1 cellular context compared by ENCODE assay signal in genomic region chr7:140454657-140455015, GRCh38.
TF ChIP-seq lines count a peak whose summit lies in the region.

No MANE protein-coding gene starts in this region.

TF ChIP-seq in GM12878, 131 proteins besides CTCF, POLR2A, EP300 and RAD21:
- TF ChIP-seq SMARCA5 (IDR thresholded peaks at IDR 0.05) (no peak), KLF5 (IDR thresholded peaks at IDR 0.05; ENCODE audit: partially characterized antibody) (no peak), SMAD1 (IDR thresholded peaks at IDR 0.05; ENCODE audit: low read depth, partially characterized antibody) (no peak), SP1 (IDR thresholded peaks at IDR 0.05; ENCODE audit: low read depth, low read length) (no peak), CREM (IDR thresholded peaks at IDR 0.05; ENCODE audit: low read depth) (no peak), TAF1 (IDR thresholded peaks at IDR 0.05; ENCODE audit: borderline replicate concordance, low read depth, low read length) (no peak), ZNF622 (IDR thresholded peaks at IDR 0.05) (no peak), SIN3A (IDR thresholded peaks at IDR 0.05; ENCODE audit: low read depth, low read length) (no peak), POLR2AphosphoS5 (IDR thresholded peaks at IDR 0.05; ENCODE audit: low read length) (no peak), SUPT20H (IDR thresholded peaks at IDR 0.05; ENCODE audit: borderline replicate concordance, control insufficient read depth, low read depth, low read length) (no peak), SMAD5 (IDR thresholded peaks at IDR 0.05; ENCODE audit: low read depth) (no peak), CREB1 (IDR thresholded peaks at IDR 0.05; ENCODE audit: low read depth) (no peak), FOXK2 (IDR thresholded peaks at IDR 0.05) (no peak), NBN (IDR thresholded peaks at IDR 0.05) (no peak), YY1 (IDR thresholded peaks at IDR 0.05; ENCODE audit: low read depth, low read length) (no peak), RB1 (IDR thresholded peaks at IDR 0.05; ENCODE audit: borderline replicate concordance) (no peak), ZNF274 (IDR thresholded peaks at IDR 0.05; ENCODE audit: insufficient read depth, insufficient read length) (no peak), MXI1 (IDR thresholded peaks at IDR 0.05; ENCODE audit: low read depth, low read length) (no peak)
- TF ChIP-seq, protein P1, sequence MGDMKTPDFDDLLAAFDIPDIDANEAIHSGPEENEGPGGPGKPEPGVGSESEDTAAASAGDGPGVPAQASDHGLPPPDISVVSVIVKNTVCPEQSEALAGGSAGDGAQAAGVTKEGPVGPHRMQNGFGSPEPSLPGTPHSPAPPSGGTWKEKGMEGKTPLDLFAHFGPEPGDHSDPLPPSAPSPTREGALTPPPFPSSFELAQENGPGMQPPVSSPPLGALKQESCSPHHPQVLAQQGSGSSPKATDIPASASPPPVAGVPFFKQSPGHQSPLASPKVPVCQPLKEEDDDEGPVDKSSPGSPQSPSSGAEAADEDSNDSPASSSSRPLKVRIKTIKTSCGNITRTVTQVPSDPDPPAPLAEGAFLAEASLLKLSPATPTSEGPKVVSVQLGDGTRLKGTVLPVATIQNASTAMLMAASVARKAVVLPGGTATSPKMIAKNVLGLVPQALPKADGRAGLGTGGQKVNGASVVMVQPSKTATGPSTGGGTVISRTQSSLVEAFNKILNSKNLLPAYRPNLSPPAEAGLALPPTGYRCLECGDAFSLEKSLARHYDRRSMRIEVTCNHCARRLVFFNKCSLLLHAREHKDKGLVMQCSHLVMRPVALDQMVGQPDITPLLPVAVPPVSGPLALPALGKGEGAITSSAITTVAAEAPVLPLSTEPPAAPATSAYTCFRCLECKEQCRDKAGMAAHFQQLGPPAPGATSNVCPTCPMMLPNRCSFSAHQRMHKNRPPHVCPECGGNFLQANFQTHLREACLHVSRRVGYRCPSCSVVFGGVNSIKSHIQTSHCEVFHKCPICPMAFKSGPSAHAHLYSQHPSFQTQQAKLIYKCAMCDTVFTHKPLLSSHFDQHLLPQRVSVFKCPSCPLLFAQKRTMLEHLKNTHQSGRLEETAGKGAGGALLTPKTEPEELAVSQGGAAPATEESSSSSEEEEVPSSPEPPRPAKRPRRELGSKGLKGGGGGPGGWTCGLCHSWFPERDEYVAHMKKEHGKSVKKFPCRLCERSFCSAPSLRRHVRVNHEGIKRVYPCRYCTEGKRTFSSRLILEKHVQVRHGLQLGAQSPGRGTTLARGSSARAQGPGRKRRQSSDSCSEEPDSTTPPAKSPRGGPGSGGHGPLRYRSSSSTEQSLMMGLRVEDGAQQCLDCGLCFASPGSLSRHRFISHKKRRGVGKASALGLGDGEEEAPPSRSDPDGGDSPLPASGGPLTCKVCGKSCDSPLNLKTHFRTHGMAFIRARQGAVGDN (IDR thresholded peaks at IDR 0.05), result no peak
- TF ChIP-seq, protein P2, sequence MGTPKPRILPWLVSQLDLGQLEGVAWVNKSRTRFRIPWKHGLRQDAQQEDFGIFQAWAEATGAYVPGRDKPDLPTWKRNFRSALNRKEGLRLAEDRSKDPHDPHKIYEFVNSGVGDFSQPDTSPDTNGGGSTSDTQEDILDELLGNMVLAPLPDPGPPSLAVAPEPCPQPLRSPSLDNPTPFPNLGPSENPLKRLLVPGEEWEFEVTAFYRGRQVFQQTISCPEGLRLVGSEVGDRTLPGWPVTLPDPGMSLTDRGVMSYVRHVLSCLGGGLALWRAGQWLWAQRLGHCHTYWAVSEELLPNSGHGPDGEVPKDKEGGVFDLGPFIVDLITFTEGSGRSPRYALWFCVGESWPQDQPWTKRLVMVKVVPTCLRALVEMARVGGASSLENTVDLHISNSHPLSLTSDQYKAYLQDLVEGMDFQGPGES (IDR thresholded peaks at IDR 0.05), result no peak
